ENCODE assay signal across 9 cellular contexts in genomic region chr10:37855691-37856090, GRCh38. TPM values are rescaled to one million over a fixed set of nuclear protein-coding genes. Genes with fewer than 3 reads are reported as not detected.
DNase-seq lines count a peak whose midpoint lies in the region; ATAC-seq and TF ChIP-seq lines count a peak whose summit lies in the region.
"Had no signal": no experiment of that assay in that cellular context is flagged by ENCODE, and none has a peak within 500 bp of the region (broad histone marks: within the 10 kb centered on the region; RNA-seq: fewer than 3 reads in every experiment).

No MANE protein-coding gene starts in this region.

- ATAC-seq in stimulated activated naive CD8-positive, alpha-beta T cell treated with anti-CD3 and anti-CD28 coated beads, Interleukin-15, Interleukin-2, amounts not matched to agents 100 U/mL and 50 U/mL, for 24 hours = no peak
- ATAC-seq in activated CD4-positive, CD25-positive, alpha-beta regulatory T cell treated with anti-CD3 and anti-CD28 coated beads, Interleukin-2, amount 50 U/mL, for 24 hours = no peak

- no peak for TF ChIP-seq CTCF in prostate gland (IDR thresholded peaks at IDR 0.05)

- no peak overlapping the region for H4K8ac ChIP-seq in mesenchymal stem cell (ENCODE audit: low read length)

- no peak overlapping the region for H2BK120ac ChIP-seq in mesenchymal stem cell (ENCODE audit: low read depth, low read length)

- 86% methylated on average over 3 of the region's 4 CpGs for WGBS in mesenchymal stem cell
- 33% methylated on average over 4 of the region's 4 CpGs for WGBS in prostate gland

- in situ Hi-C loops in KBM-7 (cut with MboI; ENCODE audit: low pct_unique_long_range_greater_than_20kb, low sequenced_read_pairs) = no loop called here

- H3K18ac ChIP-seq in mesenchymal stem cell (ENCODE audit: low read depth in 1 of 2, low read length in 2 of 2) = no peak overlapping the region

- H3K4me1 Mint-ChIP-seq in stimulated activated naive CD8-positive, alpha-beta T cell treated with anti-CD3 and anti-CD28 coated beads, Interleukin-15, Interleukin-2, amounts not matched to agents 100 ng/mL and 50 ng/mL, for 24 hours (ENCODE audit: low read depth) = peaks cover 42% of the 10 kb centered on the region
- peaks cover 24% of the 10 kb centered on the region for H3K4me1 Mint-ChIP-seq in activated naive CD8-positive, alpha-beta T cell treated with anti-CD3 and anti-CD28 coated beads for 36 hours

- no peak overlapping the region for H2BK5ac ChIP-seq in mesenchymal stem cell (ENCODE audit: low read depth, low read length, poor library complexity, severe bottlenecking)

- H2BK12ac ChIP-seq in mesenchymal stem cell (ENCODE audit: low read length in 2 of 2) = no peak overlapping the region

- no peaks in the 10 kb centered on the region for H3K27me3 Mint-ChIP-seq in stimulated activated naive CD8-positive, alpha-beta T cell treated with anti-CD3 and anti-CD28 coated beads, Interleukin-15, Interleukin-2, amounts not matched to agents 100 ng/mL and 50 ng/mL, for 24 hours
- H3K27me3 Mint-ChIP-seq in activated naive CD8-positive, alpha-beta T cell treated with anti-CD3 and anti-CD28 coated beads for 36 hours = no peaks in the 10 kb centered on the region

- no peaks in the 10 kb centered on the region for H3K9me3 Mint-ChIP-seq in stimulated activated naive CD8-positive, alpha-beta T cell treated with anti-CD3 and anti-CD28 coated beads, Interleukin-15, Interleukin-2, amounts not matched to agents 100 ng/mL and 50 ng/mL, for 24 hours
- H3K9me3 Mint-ChIP-seq in activated naive CD8-positive, alpha-beta T cell treated with anti-CD3 and anti-CD28 coated beads for 36 hours = peaks cover 1% of the 10 kb centered on the region

- no peak overlapping the region for H3K4me2 ChIP-seq in mesenchymal stem cell (ENCODE audit: low read length, poor library complexity, severe bottlenecking)

- H3K4me3 ChIP-seq in mesenchymal stem cell (ENCODE audit: insufficient read depth in 1 of 2, low read depth in 1 of 2, low read length in 2 of 2) (peak overlapping the region in 1 of 2 experiments; percentile 89), prostate gland (peak overlapping the region in 1 of 2 donors; percentile 96)

- no peak overlapping the region for H4K91ac ChIP-seq in mesenchymal stem cell (ENCODE audit: low read length)

- intact Hi-C loops in prostate gland (cut with DNase I) = loop anchor here (2.0 kb wide), 1 partner anchor 121 kb away; the partner anchor contains the start of gene ZNF25

- H2AFZ ChIP-seq in mesenchymal stem cell (ENCODE audit: low read depth, low read length) = no peak overlapping the region

- H3K36me3 Mint-ChIP-seq in stimulated activated naive CD8-positive, alpha-beta T cell treated with anti-CD3 and anti-CD28 coated beads, Interleukin-15, Interleukin-2, amounts not matched to agents 100 ng/mL and 50 ng/mL, for 24 hours (ENCODE audit: low read depth) = peaks cover 39% of the 10 kb centered on the region
- H3K36me3 Mint-ChIP-seq in activated naive CD8-positive, alpha-beta T cell treated with anti-CD3 and anti-CD28 coated beads for 36 hours = peaks cover 32% of the 10 kb centered on the region

- no peak overlapping the region for H2AK5ac ChIP-seq in mesenchymal stem cell (ENCODE audit: low read length, severe bottlenecking)

- H3K27ac ChIP-seq in mesenchymal stem cell (ENCODE audit: low read length, poor library complexity, severe bottlenecking) (no peak overlapping the region), prostate gland (peak overlapping the region in 1 of 2 donors; percentile 100)

- H3K36me3 ChIP-seq in mesenchymal stem cell (ENCODE audit: control insufficient read depth in 1 of 2, insufficient read depth in 2 of 2, low read depth in 1 of 2, low read length in 2 of 2) (no peaks in the 10 kb centered on the region), prostate gland (no peaks in the 10 kb centered on the region)

- no peak overlapping the region for H3K4ac ChIP-seq in mesenchymal stem cell (ENCODE audit: low read depth in 1 of 2, low read length in 2 of 2)

- no peak for TF ChIP-seq POLR2A in prostate gland (IDR thresholded peaks at IDR 0.05)

- H3K4me3 Mint-ChIP-seq in stimulated activated naive CD8-positive, alpha-beta T cell treated with anti-CD3 and anti-CD28 coated beads, Interleukin-15, Interleukin-2, amounts not matched to agents 100 ng/mL and 50 ng/mL, for 24 hours = peak overlapping the region; percentile 94
- peak overlapping the region; percentile 88 for H3K4me3 Mint-ChIP-seq in activated naive CD8-positive, alpha-beta T cell treated with anti-CD3 and anti-CD28 coated beads for 36 hours

- no peaks in the 10 kb centered on the region for H3K4me1 ChIP-seq in mesenchymal stem cell (ENCODE audit: control insufficient read depth, insufficient read depth, low read depth, low read length)
- no peaks in the 10 kb centered on the region for H3K4me1 ChIP-seq in prostate gland (replicated peaks)

- no peaks in the 10 kb centered on the region for H3K27me3 ChIP-seq in mesenchymal stem cell (ENCODE audit: control insufficient read depth in 1 of 2, insufficient read depth in 1 of 2, low read length in 2 of 2)
- no peaks in the 10 kb centered on the region for H3K27me3 ChIP-seq in prostate gland (replicated peaks; ENCODE audit: insufficient read depth)

- no peak overlapping the region for H3K14ac ChIP-seq in mesenchymal stem cell (ENCODE audit: low read length in 2 of 2)

- no peak overlapping the region for H3K23ac ChIP-seq in mesenchymal stem cell (ENCODE audit: low read length in 2 of 2)

- no peaks in the 10 kb centered on the region for H3K9me3 ChIP-seq in mesenchymal stem cell (ENCODE audit: control insufficient read depth, low read length)
- H3K9me3 ChIP-seq in prostate gland = no peaks in the 10 kb centered on the region

- peak overlapping the region; percentile 95 for H3K9ac ChIP-seq in mesenchymal stem cell (ENCODE audit: low read length)

- no peak for DNase-seq in stimulated activated naive CD8-positive, alpha-beta T cell treated with anti-CD3 and anti-CD28 coated beads, Interleukin-15, Interleukin-2, amounts not matched to agents 100 U/mL and 50 U/mL, for 24 hours
- DNase-seq in activated naive CD8-positive, alpha-beta T cell treated with anti-CD3 and anti-CD28 coated beads for 36 hours = no peak
- DNase-seq in mesenchymal stem cell = no peak
- DNase-seq in stimulated activated CD4-positive, alpha-beta T cell treated with anti-CD3 and anti-CD28 coated beads, Interleukin-4, amount 100 ng/mL, for 1 hour = no peak
- DNase-seq in prostate gland (ENCODE audit: low spot score) = no peak
- no peak for DNase-seq in KBM-7
- DNase-seq: H9 had no signal

- H3K27ac Mint-ChIP-seq in stimulated activated naive CD8-positive, alpha-beta T cell treated with anti-CD3 and anti-CD28 coated beads, Interleukin-15, Interleukin-2, amounts not matched to agents 100 ng/mL and 50 ng/mL, for 24 hours = no peak overlapping the region
- H3K27ac Mint-ChIP-seq in activated naive CD8-positive, alpha-beta T cell treated with anti-CD3 and anti-CD28 coated beads for 36 hours = no peak overlapping the region
- H3K27ac Mint-ChIP-seq: H9 had no signal

- no peak overlapping the region for H2BK15ac ChIP-seq in mesenchymal stem cell (ENCODE audit: low read depth, poor library complexity, severe bottlenecking)

- no peaks in the 10 kb centered on the region for H3K79me1 ChIP-seq in mesenchymal stem cell (replicated peaks; ENCODE audit: low read length, poor library complexity, severe bottlenecking)

RNA-seq across cellular contexts. Expression of gene ZNF248, which starts 1.7 kb away (rescaled TPM):
- total RNA-seq in activated naive CD8-positive, alpha-beta T cell treated with anti-CD3 and anti-CD28 coated beads for 36 hours = 1 to 10 TPM; 5.4 to 5.5 TPM
- 4.0 TPM for polyA plus RNA-seq in mesenchymal stem cell (2013, experiment 1 of 2)
- polyA plus RNA-seq in mesenchymal stem cell (2013, experiment 2 of 2) = 3.2 TPM
- 10 to 100 TPM; 12.3 to 18.2 TPM for total RNA-seq in prostate gland
